29 cellular contexts compared by ENCODE assay signal in genomic region chr2:46446871-46447568, GRCh38. TPM values are rescaled to one million over a fixed set of nuclear protein-coding genes. Genes with fewer than 3 reads are reported as not detected.
"Had no signal": no experiment of that assay in that cellular context is flagged by ENCODE, and none has a peak within 500 bp of the region (broad histone marks: within the 10 kb centered on the region; RNA-seq: fewer than 3 reads in every experiment).

No MANE protein-coding gene starts in this region.

- H3K27me3 Mint-ChIP-seq: activated naive CD8-positive, alpha-beta T cell treated with anti-CD3 and anti-CD28 coated beads, Interleukin-2, amount 50 U/mL, for 24 hours; dendritic cell treated with granulocyte-macrophage colony-stimulating factor and Interleukin-4, amounts not matched to agents 40 ng/mL and 50 ng/mL, for 4 days; progenitor cell of endocrine pancreas; stimulated activated naive CD8-positive, alpha-beta T cell treated with anti-CD3 and anti-CD28 coated beads, Interleukin-15, amount 100 ng/mL, for 72 hours had no signal

- H3K9me3 ChIP-seq: ascending aorta, uterus had no signal

- ATAC-seq: activated naive CD8-positive, alpha-beta T cell treated with anti-CD3 and anti-CD28 coated beads, Interleukin-2, amount 50 U/mL, for 24 hours; activated T-cell treated with anti-CD3 and anti-CD28 coated beads, Interleukin-2, amount 50 U/mL, for 4 hours; esophagus mucosa; gastroesophageal sphincter; heart left ventricle; stimulated activated naive CD8-positive, alpha-beta T cell treated with anti-CD3 and anti-CD28 coated beads, Interleukin-15, amount 100 ng/mL, for 72 hours had no signal

- H3K4me1 ChIP-seq: transverse colon, uterus had no signal

- DNase-seq: activated B cell treated with CpG ODN at 0.5 μM for 24 hours; activated CD4-positive, alpha-beta memory T cell treated with anti-CD3 and anti-CD28 coated beads, Interleukin-2, amount 10 ng/mL, durations not matched to agents 7 days and 5 days; activated CD4-positive, alpha-beta T cell treated with anti-CD3 and anti-CD28 coated beads for 4 hours; activated effector memory CD4-positive, alpha-beta T cell treated with Interleukin-2 at 50 U/mL for 16 hours; activated naive CD4-positive, alpha-beta T cell treated with anti-CD3 and anti-CD28 coated beads, Interleukin-2, amount 10 ng/mL, durations not matched to agents 7 days and 5 days; activated naive CD8-positive, alpha-beta T cell treated with anti-CD3 and anti-CD28 coated beads, Interleukin-2, amount 50 U/mL, for 24 hours; activated T-cell treated with anti-CD3 and anti-CD28 coated beads, Interleukin-2, amount 50 U/mL, for 4 hours; effector CD8-positive, alpha-beta T cell; heart left ventricle; left ventricle myocardium inferior; mammary epithelial cell; stimulated activated CD4-positive, alpha-beta T cell treated with anti-CD3 and anti-CD28 coated beads, Interleukin-15, amount 100 ng/mL, for 24 hours; stimulated activated CD4-positive, alpha-beta T cell treated with anti-CD3 and anti-CD28 coated beads, Interleukin-2, amount 100 ng/mL, for 48 hours; stimulated activated naive CD8-positive, alpha-beta T cell treated with anti-CD3 and anti-CD28 coated beads, Interleukin-15, amount 100 ng/mL, for 72 hours; T-helper 1 cell; T-helper 9 cell; transverse colon; uterus had no signal

- H3K27ac Mint-ChIP-seq: activated B cell treated with CpG ODN at 0.5 μM for 24 hours; activated CD4-positive, alpha-beta memory T cell treated with anti-CD3 and anti-CD28 coated beads, Interleukin-2, amount 10 ng/mL, durations not matched to agents 7 days and 5 days; activated naive CD4-positive, alpha-beta T cell treated with anti-CD3 and anti-CD28 coated beads, Interleukin-2, amount 10 ng/mL, durations not matched to agents 7 days and 5 days; activated naive CD8-positive, alpha-beta T cell treated with anti-CD3 and anti-CD28 coated beads, Interleukin-2, amount 50 U/mL, for 24 hours; dendritic cell treated with granulocyte-macrophage colony-stimulating factor and Interleukin-4, amounts not matched to agents 40 ng/mL and 50 ng/mL, for 4 days; progenitor cell of endocrine pancreas; stimulated activated naive CD8-positive, alpha-beta T cell treated with anti-CD3 and anti-CD28 coated beads, Interleukin-15, amount 100 ng/mL, for 72 hours had no signal

- H3K4me3 Mint-ChIP-seq: activated B cell treated with CpG ODN at 0.5 μM for 24 hours; activated CD4-positive, alpha-beta memory T cell treated with anti-CD3 and anti-CD28 coated beads, Interleukin-2, amount 10 ng/mL, durations not matched to agents 7 days and 5 days; activated naive CD4-positive, alpha-beta T cell treated with anti-CD3 and anti-CD28 coated beads, Interleukin-2, amount 10 ng/mL, durations not matched to agents 7 days and 5 days; activated naive CD8-positive, alpha-beta T cell treated with anti-CD3 and anti-CD28 coated beads, Interleukin-2, amount 50 U/mL, for 24 hours; activated T-cell treated with anti-CD3 and anti-CD28 coated beads, Interleukin-2, amount 50 U/mL, for 4 hours; dendritic cell treated with granulocyte-macrophage colony-stimulating factor and Interleukin-4, amounts not matched to agents 40 ng/mL and 50 ng/mL, for 4 days; neural crest cell; stimulated activated naive CD8-positive, alpha-beta T cell treated with anti-CD3 and anti-CD28 coated beads, Interleukin-15, amount 100 ng/mL, for 72 hours had no signal

- H3K36me3 ChIP-seq: ascending aorta, gastroesophageal sphincter, heart left ventricle, left ventricle myocardium inferior, suprapubic skin, transverse colon, uterus had no signal

- H3K4me1 Mint-ChIP-seq: activated B cell treated with CpG ODN at 0.5 μM for 24 hours; activated CD4-positive, alpha-beta memory T cell treated with anti-CD3 and anti-CD28 coated beads, Interleukin-2, amount 10 ng/mL, durations not matched to agents 7 days and 5 days; activated naive CD4-positive, alpha-beta T cell treated with anti-CD3 and anti-CD28 coated beads, Interleukin-2, amount 10 ng/mL, durations not matched to agents 7 days and 5 days; activated naive CD8-positive, alpha-beta T cell treated with anti-CD3 and anti-CD28 coated beads, Interleukin-2, amount 50 U/mL, for 24 hours; neural crest cell; stimulated activated naive CD8-positive, alpha-beta T cell treated with anti-CD3 and anti-CD28 coated beads, Interleukin-15, amount 100 ng/mL, for 72 hours had no signal

- H3K27me3 ChIP-seq: ascending aorta, gastroesophageal sphincter, heart left ventricle, suprapubic skin, transverse colon, uterus had no signal

- H3K27ac ChIP-seq: ascending aorta, gastroesophageal sphincter, heart left ventricle, left ventricle myocardium inferior, skin epidermis, suprapubic skin, transverse colon, uterus had no signal

- H3K4me3 ChIP-seq: ascending aorta, gastroesophageal sphincter, heart left ventricle, left ventricle myocardium inferior, skin epidermis, suprapubic skin, transverse colon, uterus had no signal

RNA-seq across cellular contexts. Expression of gene TMEM247, which starts 32.3 kb away (rescaled TPM):
- total RNA-seq: activated B cell treated with CpG ODN at 0.5 μM for 24 hours; activated CD4-positive, alpha-beta memory T cell treated with anti-CD3 and anti-CD28 coated beads, Interleukin-2, amount 10 ng/mL, durations not matched to agents 7 days and 5 days; activated T-cell treated with anti-CD3 and anti-CD28 coated beads, Interleukin-2, amount 50 U/mL, for 4 hours; ascending aorta; cerebellum; esophagus mucosa; gastroesophageal sphincter; heart left ventricle; kidney epithelial cell; left ventricle myocardium inferior; mammary epithelial cell; neural crest cell; omental fat pad; progenitor cell of endocrine pancreas; suprapubic skin; transverse colon; uterus had no signal
- polyA plus RNA-seq: heart left ventricle, mammary epithelial cell had no signal
